Comparison of ENCODE assay signal across 10 cellular contexts in genomic region chr2:239230318-239231052, GRCh38.
DNase-seq lines count a peak whose midpoint lies in the region; ATAC-seq and TF ChIP-seq lines count a peak whose summit lies in the region.
"Had no signal": no experiment of that assay in that cellular context is flagged by ENCODE, and none has a peak within 500 bp of the region (broad histone marks: within the 10 kb centered on the region; RNA-seq: fewer than 3 reads in every experiment).

No MANE protein-coding gene starts in this region.

- peak overlapping the region; percentile 6 for H3K27ac ChIP-seq in stomach smooth muscle (ENCODE audit: low read length)

- peaks cover 4 to 6% of the 10 kb centered on the region in 2 donors for H3K36me3 ChIP-seq in stomach smooth muscle (ENCODE audit: control insufficient read depth in 2 of 2, insufficient read depth in 2 of 2, low read length in 2 of 2)

- intact Hi-C loops in activated CD4-positive, alpha-beta T cell treated with anti-CD3 and anti-CD28 coated beads for 36 hours (cut with DNase I, micrococcal nuclease) = loop anchor here in 1 of 2 experiments (5.0 kb wide), 1 partner anchor 37 kb away; no protein-coding TSS in a partner anchor
- intact Hi-C loops in activated CD4-positive, alpha-beta memory T cell treated with anti-CD3 and anti-CD28 coated beads for 36 hours (cut with micrococcal nuclease) = loop anchor here (2.0 kb wide), 1 partner anchor 28 kb away; no protein-coding TSS in a partner anchor

- H3K4me3 ChIP-seq in stomach smooth muscle (ENCODE audit: low read length in 2 of 2) = no peak overlapping the region

- H3K27ac Mint-ChIP-seq in activated CD4-positive, alpha-beta T cell treated with anti-CD3 and anti-CD28 coated beads for 36 hours = peak overlapping the region; percentile 87
- H3K27ac Mint-ChIP-seq in activated CD4-positive, alpha-beta memory T cell treated with anti-CD3 and anti-CD28 coated beads for 36 hours = peak overlapping the region; percentile 79

- TF ChIP-seq CTCF in GM10266 (IDR thresholded peaks at IDR 0.05; ENCODE audit: control insufficient read depth, insufficient read depth, low read depth, missing control alignments) = no peak

- H3K36me3 Mint-ChIP-seq in activated CD4-positive, alpha-beta T cell treated with anti-CD3 and anti-CD28 coated beads for 36 hours (ENCODE audit: low read depth) = peaks cover 2% of the 10 kb centered on the region
- H3K36me3 Mint-ChIP-seq in activated CD4-positive, alpha-beta memory T cell treated with anti-CD3 and anti-CD28 coated beads for 36 hours = no peaks in the 10 kb centered on the region

- H3K4me3 Mint-ChIP-seq in activated CD4-positive, alpha-beta T cell treated with anti-CD3 and anti-CD28 coated beads for 36 hours = no peak overlapping the region
- H3K4me3 Mint-ChIP-seq in activated CD4-positive, alpha-beta memory T cell treated with anti-CD3 and anti-CD28 coated beads for 36 hours = peak overlapping the region; percentile 45

- no peak for DNase-seq in activated CD4-positive, alpha-beta T cell treated with anti-CD3 and anti-CD28 coated beads for 36 hours
- DNase-seq in activated CD4-positive, alpha-beta T cell treated with anti-CD3 and anti-CD28 coated beads for 1 hour = no peak
- DNase-seq in activated CD4-positive, alpha-beta memory T cell treated with anti-CD3 and anti-CD28 coated beads for 36 hours = peak; percentile 36
- peak; percentile 21 for DNase-seq in islet precursor cell
- DNase-seq in HPDE6-E6E7 (ENCODE audit: extremely low spot score) = no peak
- DNase-seq in GM10266 (ENCODE audit: extremely low spot score) = no peak
- DNase-seq: 8988T, NCI-H748 treated with DMSO at 0.1 percent for 48 hours had no signal

- ATAC-seq in activated CD4-positive, alpha-beta T cell treated with anti-CD3 and anti-CD28 coated beads for 36 hours = peak; percentile 25
- no peak for ATAC-seq in HG02623 (IDR thresholded peaks at IDR 0.05; ENCODE audit: unreplicated experiment)

- POLR2A ChIA-PET in activated CD4-positive, alpha-beta T cell treated with anti-CD3 and anti-CD28 coated beads for 36 hours (lab: Charles Lee) = interaction anchor here (0.9 kb wide), 1 partner anchor 14 kb away, joined by 4 read pairs; no protein-coding TSS in a partner anchor
- POLR2A ChIA-PET in activated CD4-positive, alpha-beta memory T cell treated with anti-CD3 and anti-CD28 coated beads for 36 hours (lab: Charles Lee) = interaction anchor here (1.1 kb wide), 1 partner anchor 14 kb away, joined by 6 read pairs; no protein-coding TSS in a partner anchor

- no peaks in the 10 kb centered on the region for H3K9me3 ChIP-seq in stomach smooth muscle (ENCODE audit: control insufficient read depth in 2 of 2, low read length in 2 of 2)

- CTCF ChIA-PET in activated CD4-positive, alpha-beta T cell treated with anti-CD3 and anti-CD28 coated beads for 36 hours (lab: Charles Lee) = interaction anchor here (1.1 to 1.2 kb wide), 2 partner anchors 9 to 58 kb away, joined by 3 to 6 read pairs; no protein-coding TSS in a partner anchor
- CTCF ChIA-PET in activated CD4-positive, alpha-beta memory T cell treated with anti-CD3 and anti-CD28 coated beads for 36 hours (lab: Charles Lee) = interaction anchor here (1.0 to 1.1 kb wide), 3 partner anchors 9 to 34 kb away, joined by 3 read pairs; no protein-coding TSS in a partner anchor

- no peaks in the 10 kb centered on the region for H3K27me3 ChIP-seq in stomach smooth muscle (ENCODE audit: control insufficient read depth in 1 of 2, insufficient read depth in 2 of 2, low read length in 2 of 2)

- peaks cover 71% of the 10 kb centered on the region for H3K4me1 Mint-ChIP-seq in activated CD4-positive, alpha-beta T cell treated with anti-CD3 and anti-CD28 coated beads for 36 hours
- peaks cover 71% of the 10 kb centered on the region for H3K4me1 Mint-ChIP-seq in activated CD4-positive, alpha-beta memory T cell treated with anti-CD3 and anti-CD28 coated beads for 36 hours (ENCODE audit: low read depth)

- H3K9ac ChIP-seq in stomach smooth muscle (ENCODE audit: low read length in 2 of 2) = no peak overlapping the region

- H3K4me1 ChIP-seq in stomach smooth muscle (ENCODE audit: control insufficient read depth, insufficient read depth, low read length) = peaks cover 43% of the 10 kb centered on the region

- no peaks in the 10 kb centered on the region for H3K27me3 Mint-ChIP-seq in activated CD4-positive, alpha-beta T cell treated with anti-CD3 and anti-CD28 coated beads for 36 hours
- H3K27me3 Mint-ChIP-seq in activated CD4-positive, alpha-beta memory T cell treated with anti-CD3 and anti-CD28 coated beads for 36 hours = no peaks in the 10 kb centered on the region

- H3K9me3 Mint-ChIP-seq in activated CD4-positive, alpha-beta T cell treated with anti-CD3 and anti-CD28 coated beads for 36 hours (ENCODE audit: low read depth) = no peaks in the 10 kb centered on the region
- no peaks in the 10 kb centered on the region for H3K9me3 Mint-ChIP-seq in activated CD4-positive, alpha-beta memory T cell treated with anti-CD3 and anti-CD28 coated beads for 36 hours

Comparison
In these comparisons a context has a peak if more than half of its experiments do, and no peak if none do; other contexts are left out.
1. DNase-seq: peak in activated CD4-positive, alpha-beta memory T cell treated with anti-CD3 and anti-CD28 coated beads for 36 hours (single experiment) and islet precursor cell (single experiment); none in activated CD4-positive, alpha-beta T cell treated with anti-CD3 and anti-CD28 coated beads for 36 hours (single experiment), activated CD4-positive, alpha-beta T cell treated with anti-CD3 and anti-CD28 coated beads for 1 hour (single experiment), HPDE6-E6E7 (single experiment) and GM10266 (single experiment).